In the genomic region with DNA sequence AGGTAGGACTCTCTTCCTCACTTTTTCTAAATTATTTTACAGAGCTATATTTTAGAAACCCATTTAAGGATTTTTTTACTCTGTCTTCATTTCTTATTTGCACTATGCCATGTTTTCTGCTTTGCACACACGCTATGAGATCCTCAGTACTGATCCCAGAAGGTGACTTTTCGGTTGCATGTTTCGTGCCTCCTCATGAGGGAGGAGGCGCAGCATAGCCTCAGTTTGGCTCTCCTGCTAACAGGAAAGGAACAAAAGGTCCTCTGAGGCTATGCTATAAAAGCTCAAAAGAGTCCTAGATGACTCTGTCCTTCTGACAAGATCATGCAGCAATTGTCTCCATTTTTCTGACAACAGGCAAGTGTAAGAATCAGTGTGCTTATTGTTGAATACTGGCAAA, we compare ENCODE assay signal across 7 cellular contexts.
"Had no signal": no experiment of that assay in that cellular context is flagged by ENCODE, and none has a peak within 500 bp of the region (broad histone marks: within the 10 kb centered on the region; RNA-seq: fewer than 3 reads in every experiment).

No MANE protein-coding gene starts in this region.

- H3K4me3 ChIP-seq: GM23248, K562 had no signal

- DNase-seq: GM23248, GOT3, H7, HCEC 1CT, IMR-90, KG1 had no signal

- ATAC-seq: K562 had no signal

- H3K27ac ChIP-seq: GM23248 had no signal
